28 cellular contexts compared by ENCODE assay signal in the genomic region with DNA sequence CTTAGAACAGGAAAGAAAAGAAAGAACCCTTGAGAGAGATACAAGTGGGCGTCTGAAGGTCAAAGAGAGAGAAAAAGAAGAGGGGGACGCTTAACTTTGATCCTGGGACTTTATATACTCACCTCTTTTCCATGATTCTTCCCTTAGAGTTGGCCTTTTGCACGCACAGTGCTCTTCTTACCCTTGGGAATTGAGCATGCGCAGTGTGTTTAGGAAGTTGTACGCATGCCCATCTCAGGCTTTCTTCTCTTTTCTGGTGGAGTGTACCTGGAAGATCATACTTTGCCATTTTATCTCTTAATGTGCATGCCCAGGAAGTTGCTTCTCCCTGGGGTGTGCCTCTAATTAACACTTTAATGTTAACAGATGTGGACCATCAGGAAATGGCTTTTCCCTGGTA.
"Had no signal": no experiment of that assay in that cellular context is flagged by ENCODE, and none has a peak within 500 bp of the region (broad histone marks: within the 10 kb centered on the region; RNA-seq: fewer than 3 reads in every experiment).

No MANE protein-coding gene starts in this region.

- H3K4me1 ChIP-seq: colonic mucosa, foreskin keratinocyte, heart left ventricle, left lung, psoas muscle, sigmoid colon, tibial nerve, upper lobe of left lung had no signal

- H3K9me3 ChIP-seq: colonic mucosa, gastroesophageal sphincter, heart left ventricle, left lung, ovary, psoas muscle, sigmoid colon, thoracic aorta, tibial nerve, upper lobe of left lung had no signal

- DNase-seq: colonic mucosa; effector CD8-positive, alpha-beta T cell; endodermal cell; foreskin keratinocyte; heart left ventricle; left cardiac atrium; mesenchymal stem cell; midbrain; naive thymus-derived CD4-positive, alpha-beta T cell; nucleus accumbens; ovary; psoas muscle; right cardiac atrium; sigmoid colon; stimulated activated CD4-positive, alpha-beta T cell treated with anti-CD3 and anti-CD28 coated beads, Interleukin-4, amount 100 ng/mL, for 4 hours; stimulated activated naive CD8-positive, alpha-beta T cell treated with anti-CD3 and anti-CD28 coated beads, Interleukin-15, Interleukin-2, amounts not matched to agents 100 U/mL and 50 U/mL, for 24 hours; substantia nigra had no signal

- H3K79me2 ChIP-seq: hepatocyte had no signal

- H3K36me3 ChIP-seq: colonic mucosa, gastroesophageal sphincter, heart left ventricle, left lung, ovary, sigmoid colon, thoracic aorta, tibial nerve, upper lobe of left lung had no signal

- H3K4me3 ChIP-seq: colonic mucosa, gastroesophageal sphincter, heart left ventricle, hepatocyte, left lung, ovary, psoas muscle, sigmoid colon, thoracic aorta, tibial nerve, upper lobe of left lung had no signal

- FAIRE-seq: islet of Langerhans, urothelium cell line had no signal

- ATAC-seq: esophagus mucosa; foreskin keratinocyte; gastroesophageal sphincter; heart left ventricle; left cardiac atrium; left lung; naive thymus-derived CD4-positive, alpha-beta T cell; psoas muscle; right cardiac atrium; stimulated activated memory B cell treated with anti-CD40 and anti-IgM and Interleukin-4, amounts not matched to agents 10 μg/mL and 1 μg/mL and 100 μg/mL, for 72 hours; stimulated activated naive CD8-positive, alpha-beta T cell treated with anti-CD3 and anti-CD28 coated beads, Interleukin-15, Interleukin-2, amounts not matched to agents 100 U/mL and 50 U/mL, for 24 hours had no signal

- H3K27ac ChIP-seq: colonic mucosa, epithelial cell of prostate, foreskin keratinocyte, gastroesophageal sphincter, heart left ventricle, hepatocyte, left lung, ovary, psoas muscle, sigmoid colon, thoracic aorta, tibial nerve, upper lobe of left lung had no signal

- H3K27me3 ChIP-seq: colonic mucosa, foreskin keratinocyte, gastroesophageal sphincter, heart left ventricle, hepatocyte, left lung, ovary, sigmoid colon, tibial nerve, upper lobe of left lung had no signal

- H2AFZ ChIP-seq: hepatocyte had no signal

- H3K4me2 ChIP-seq: hepatocyte had no signal
